10 cellular contexts compared by ENCODE assay signal in genomic region chr12:111687255-111687654, GRCh38. TPM values are rescaled to one million over a fixed set of nuclear protein-coding genes. Genes with fewer than 3 reads are reported as not detected.
DNase-seq lines count a peak whose midpoint lies in the region; ATAC-seq, FAIRE-seq and TF ChIP-seq lines count a peak whose summit lies in the region.
"Had no signal": no experiment of that assay in that cellular context is flagged by ENCODE, and none has a peak within 500 bp of the region (broad histone marks: within the 10 kb centered on the region; RNA-seq: fewer than 3 reads in every experiment).

No MANE protein-coding gene starts in this region.

- H3K27ac Mint-ChIP-seq in activated CD4-positive, alpha-beta T cell treated with anti-CD3 and anti-CD28 coated beads, Interleukin-2, amount 10 ng/mL, durations not matched to agents 7 days and 5 days = peak overlapping the region; percentile 96

- no peak overlapping the region for H3K23ac ChIP-seq in H1 (ENCODE audit: insufficient read length)

- no peak overlapping the region for H3K9ac ChIP-seq in H1 (replicated peaks in 1 of 4; ENCODE audit: extremely low read depth in 1 of 4, low read depth in 3 of 4, low read length in 3 of 4)

- no peak overlapping the region for H2BK12ac ChIP-seq in H1 (ENCODE audit: low read depth, low read length)

- H3K9me3 ChIP-seq in H1 (ENCODE audit: insufficient read depth in 2 of 2, low read depth in 1 of 2, low read length in 1 of 2) (no peaks in the 10 kb centered on the region), small intestine (ENCODE audit: control insufficient read depth, low read depth) (no peaks in the 10 kb centered on the region)
- H3K9me3 ChIP-seq: thyroid gland had no signal

- TF ChIP-seq RAD21 in H1 (IDR thresholded peaks at IDR 0.05 in 1 of 2, conservative IDR thresholded peaks at IDR 0.05 in 1 of 2; ENCODE audit: low read depth in 2 of 2, low read length in 2 of 2) = peak in 1 of 2 experiments; percentile 6; a peak in 1 of 4 replicates

- peak overlapping the region in 2 of 4 experiments; percentile 70 to 77; a peak in 2 of 8 replicates for H3K4me3 ChIP-seq in H1 (ENCODE audit: extremely low read depth in 1 of 4, insufficient read depth in 2 of 4, low read depth in 3 of 4, low read length in 4 of 4)
- H3K4me3 ChIP-seq in small intestine (ENCODE audit: low read depth in 1 of 2, low read length in 2 of 2) = no peak overlapping the region

- FAIRE-seq in H1 (lab: Jason Lieb, UNC) = no peak
- FAIRE-seq in small intestine (lab: Jason Lieb, UNC) = no peak
- FAIRE-seq: G401.6 had no signal

- WGBS in H1 (ENCODE audit: extremely low coverage in 1 of 2, insufficient coverage in 1 of 2, insufficient read length in 1 of 2, insufficient replicate concordance in 2 of 2, low coverage in 1 of 2, low lambda C conversion rate in 2 of 2, missing lambda C conversion rate in 1 of 2), 2 experiments = 89% methylated on average over 2 of the region's 2 CpGs; no CpG with 5 or more reads in 1 of the 2 experiments
- WGBS in small intestine, 3 donors = 55 to 63% (median 63%) methylated on average over 2 of the region's 2 CpGs

- peak overlapping the region; percentile 98 for H3K4me3 Mint-ChIP-seq in activated CD4-positive, alpha-beta T cell treated with anti-CD3 and anti-CD28 coated beads, Interleukin-2, amount 10 ng/mL, durations not matched to agents 7 days and 5 days

- no peak overlapping the region for H4K91ac ChIP-seq in H1 (replicated peaks; ENCODE audit: insufficient read length, low read length)

- H3K79me2 ChIP-seq in H1 (ENCODE audit: control insufficient read depth in 1 of 2, insufficient read depth in 2 of 2, low read length in 2 of 2) = peaks cover 7 to 30% of the 10 kb centered on the region in 2 experiments

- no peaks in the 10 kb centered on the region for H3K9me3 Mint-ChIP-seq in activated CD4-positive, alpha-beta T cell treated with anti-CD3 and anti-CD28 coated beads, Interleukin-2, amount 10 ng/mL, durations not matched to agents 7 days and 5 days

- no peak overlapping the region for H2AFZ ChIP-seq in H1 (ENCODE audit: low read length)

- H2BK5ac ChIP-seq in H1 (ENCODE audit: low read depth, low read length) = no peak overlapping the region

- H4K20me1 ChIP-seq in H1 (replicated peaks in 1 of 2; ENCODE audit: control insufficient read depth in 1 of 2, insufficient read depth in 2 of 2, low read length in 2 of 2) = no peaks in the 10 kb centered on the region

- H3K79me1 ChIP-seq in H1 (ENCODE audit: low read depth, low read length) = peaks cover 3% of the 10 kb centered on the region

- H3K4ac ChIP-seq in H1 (replicated peaks; ENCODE audit: insufficient read length, low read depth, low read length) = no peak overlapping the region

- no peak for TF ChIP-seq POLR2A in H1 (IDR thresholded peaks at IDR 0.05; ENCODE audit: control extremely low read depth in 1 of 2, low read depth in 2 of 2, low read length in 2 of 2)

- no peak overlapping the region for H3K18ac ChIP-seq in H1 (ENCODE audit: extremely low read depth, low read length)

- no peak for TF ChIP-seq CTCF in H1 (IDR thresholded peaks at IDR 0.05; ENCODE audit: control extremely low read depth in 1 of 3, insufficient read depth in 1 of 3, low read depth in 1 of 3, low read length in 3 of 3)

- H3K36me3 ChIP-seq in H1 (ENCODE audit: control insufficient read depth in 2 of 4, insufficient read depth in 4 of 4, low read length in 3 of 4) = peaks cover 0 to 8% (median 3%) of the 10 kb centered on the region in 4 experiments; a peak in 5 of 8 replicates
- H3K36me3 ChIP-seq in small intestine (ENCODE audit: control insufficient read depth in 2 of 2, insufficient read depth in 2 of 2, low read length in 2 of 2) = peaks cover 5 to 7% of the 10 kb centered on the region in 2 donors

- H4K5ac ChIP-seq in H1 (ENCODE audit: insufficient read length, low read depth, low read length) = no peak overlapping the region

- H3K36me3 Mint-ChIP-seq in activated CD4-positive, alpha-beta T cell treated with anti-CD3 and anti-CD28 coated beads, Interleukin-2, amount 10 ng/mL, durations not matched to agents 7 days and 5 days (ENCODE audit: low read depth) = peaks cover 12% of the 10 kb centered on the region

- H3K27ac ChIP-seq in H1 (ENCODE audit: low read depth, low read length) (no peak overlapping the region), small intestine (ENCODE audit: low read depth in 1 of 2, low read length in 1 of 2) (no peak overlapping the region)

- no peak overlapping the region for H2BK20ac ChIP-seq in H1 (ENCODE audit: low read length)

- H3K4me2 ChIP-seq in H1 (ENCODE audit: insufficient read depth in 1 of 2, low read depth in 2 of 2, low read length in 2 of 2) = peak overlapping the region; percentile 73 to 96; a peak in 2 of 4 replicates

- no peaks in the 10 kb centered on the region for H3K27me3 Mint-ChIP-seq in activated CD4-positive, alpha-beta T cell treated with anti-CD3 and anti-CD28 coated beads, Interleukin-2, amount 10 ng/mL, durations not matched to agents 7 days and 5 days

- peak; percentile 16 for DNase-seq in activated CD4-positive, alpha-beta T cell treated with anti-CD3 and anti-CD28 coated beads, Interleukin-2, amount 10 ng/mL, durations not matched to agents 7 days and 5 days
- DNase-seq in activated CD4-positive, alpha-beta T cell treated with anti-CD3 and anti-CD28 coated beads for 48 hours = no peak
- DNase-seq in NCI-H2196 (lab: John Stamatoyannopoulos, UW; ENCODE audit: unreplicated experiment) (peak; percentile 13), H1 (ENCODE audit: low read depth in 1 of 2, low spot score in 2 of 2) (no peak), small intestine (peak; percentile 6)
- DNase-seq: thyroid gland had no signal

- H3K14ac ChIP-seq in H1 (ENCODE audit: insufficient read length) = no peak overlapping the region

- ATAC-seq in GM18511 (IDR thresholded peaks at IDR 0.05; ENCODE audit: unreplicated experiment) (no peak), HG03280 (IDR thresholded peaks at IDR 0.05; ENCODE audit: unreplicated experiment) (no peak), HG02938 (IDR thresholded peaks at IDR 0.05; ENCODE audit: unreplicated experiment) (no peak)

- no peaks in the 10 kb centered on the region for H3K27me3 ChIP-seq in H1 (replicated peaks in 1 of 4; ENCODE audit: control insufficient read depth in 3 of 4, extremely low read depth in 1 of 4, insufficient read depth in 3 of 4, low read length in 3 of 4)
- H3K27me3 ChIP-seq in small intestine (ENCODE audit: control insufficient read depth in 2 of 2, insufficient read depth in 2 of 2, low read length in 2 of 2) = no peaks in the 10 kb centered on the region
- H3K27me3 ChIP-seq: thyroid gland had no signal

- H2BK15ac ChIP-seq in H1 (ENCODE audit: low read length) = no peak overlapping the region

- no peak overlapping the region for H2BK120ac ChIP-seq in H1 (replicated peaks; ENCODE audit: low read depth, low read length)

- no peak overlapping the region for H4K8ac ChIP-seq in H1 (ENCODE audit: extremely low read depth, insufficient read depth, low read length)

- POLR2A ChIA-PET in activated CD4-positive, alpha-beta T cell treated with anti-CD3 and anti-CD28 coated beads, Interleukin-2, amount 10 ng/mL, durations not matched to agents 7 days and 5 days (lab: Charles Lee) = no interaction called here
- POLR2A ChIA-PET in H1 (lab: Charles Lee; ENCODE audit: partially characterized antibody) = interaction anchor here (0.6 kb wide), 1 partner anchor 27 kb away, joined by 5 read pairs; no protein-coding TSS in a partner anchor

- H3K4me1 Mint-ChIP-seq in activated CD4-positive, alpha-beta T cell treated with anti-CD3 and anti-CD28 coated beads, Interleukin-2, amount 10 ng/mL, durations not matched to agents 7 days and 5 days = peaks cover 39% of the 10 kb centered on the region

- no peak overlapping the region for H2AK5ac ChIP-seq in H1 (ENCODE audit: low read depth, low read length)

- no peak overlapping the region for H3K56ac ChIP-seq in H1 (replicated peaks; ENCODE audit: insufficient read length, low read depth, low read length)

- H3K23me2 ChIP-seq in H1 (ENCODE audit: low read depth, low read length) = peaks cover 9% of the 10 kb centered on the region

- CTCF ChIA-PET in activated CD4-positive, alpha-beta T cell treated with anti-CD3 and anti-CD28 coated beads, Interleukin-2, amount 10 ng/mL, durations not matched to agents 7 days and 5 days (lab: Charles Lee) = no interaction called here
- CTCF ChIA-PET in H1 (lab: Charles Lee; ENCODE audit: partially characterized antibody) = interaction anchor here (0.6 kb wide), 2 partner anchors 66 to 291 kb away, joined by 4 to 5 read pairs; no protein-coding TSS in a partner anchor

- H3K4me1 ChIP-seq in H1 (replicated peaks in 1 of 4; ENCODE audit: control insufficient read depth in 3 of 4, insufficient read depth in 4 of 4, low read length in 3 of 4) (peaks cover 0 to 5% (median 0%) of the 10 kb centered on the region in 4 experiments; a peak in 1 of 7 replicates), small intestine (ENCODE audit: control insufficient read depth in 2 of 2, insufficient read depth in 1 of 2, low read depth in 1 of 2, low read length in 1 of 2) (peaks cover 4 to 6% of the 10 kb centered on the region in 2 donors)

- no peak for TF ChIP-seq EP300 in H1 (IDR thresholded peaks at IDR 0.05; ENCODE audit: borderline replicate concordance in 1 of 2, low read depth in 2 of 2, low read length in 2 of 2)

RNA-seq across cellular contexts. Expression of gene ACAD10, which starts 1.4 kb away (rescaled TPM):
- total RNA-seq in activated CD4-positive, alpha-beta T cell treated with anti-CD3 and anti-CD28 coated beads, Interleukin-2, amount 10 ng/mL, durations not matched to agents 7 days and 5 days = 10 to 100 TPM; 29.7 to 30.8 TPM
- 23.3 and 23.5 TPM in 2 replicates for total RNA-seq in H1 (2021; fragmentation: NEBNext Ultra II Directional; extraction: Animal tissue kit (Norgen Biotek cat#: 25700))
- polyA plus RNA-seq in H1 (2011; rRNA removed) = 17.3 and 26.3 TPM in 2 replicates
- 21.8 TPM for polyA plus RNA-seq in H1 (2011; cell fraction: cytosol; rRNA removed)
- 74.7 TPM for polyA plus RNA-seq in H1 (2011; cell fraction: nucleus; rRNA removed)
- 20.4 to 23.2 TPM (median 22.5 TPM) in 4 replicates for polyA plus RNA-seq in H1 (2012, experiment 1 of 2)
- polyA plus RNA-seq in H1 (2012, experiment 2 of 2) = 16.7 TPM
- polyA plus RNA-seq in H1 (2013, experiment 1 of 2) = 20.7 TPM
- polyA plus RNA-seq in H1 (2013, experiment 2 of 2) = 15.3 TPM
- 37.2 and 46.4 TPM in 2 replicates for polyA minus RNA-seq in H1 (2011; rRNA and poly(A)+ RNA removed)
- polyA minus RNA-seq in H1 (2011; cell fraction: cytosol; rRNA and poly(A)+ RNA removed) = 18.9 TPM
- polyA minus RNA-seq in H1 (2011; cell fraction: nucleus; rRNA and poly(A)+ RNA removed) = 52.6 TPM
- 10 to 100 TPM; 20.2 to 42.5 (median 28.4) TPM for polyA plus RNA-seq in small intestine

RNA-seq across cellular contexts. Expression of gene BRAP, which starts 1.5 kb away (rescaled TPM):
- total RNA-seq in activated CD4-positive, alpha-beta T cell treated with anti-CD3 and anti-CD28 coated beads, Interleukin-2, amount 10 ng/mL, durations not matched to agents 7 days and 5 days = 10 to 100 TPM; 20.2 to 23.6 TPM
- total RNA-seq in H1 (2021; fragmentation: NEBNext Ultra II Directional; extraction: Animal tissue kit (Norgen Biotek cat#: 25700)) = 20.1 and 22.2 TPM in 2 replicates
- 11.7 and 12.8 TPM in 2 replicates for polyA plus RNA-seq in H1 (2011; rRNA removed)
- 16.2 TPM for polyA plus RNA-seq in H1 (2011; cell fraction: cytosol; rRNA removed)
- 10.9 TPM for polyA plus RNA-seq in H1 (2011; cell fraction: nucleus; rRNA removed)
- polyA plus RNA-seq in H1 (2012, experiment 1 of 2) = 13.3 to 16.6 TPM (median 15.1 TPM) in 4 replicates
- 1.5 TPM for polyA plus RNA-seq in H1 (2012, experiment 2 of 2)
- polyA plus RNA-seq in H1 (2013, experiment 1 of 2) = 11.9 TPM
- polyA plus RNA-seq in H1 (2013, experiment 2 of 2) = 12.7 TPM
- polyA minus RNA-seq in H1 (2011; rRNA and poly(A)+ RNA removed) = 30.8 and 37.0 TPM in 2 replicates
- polyA minus RNA-seq in H1 (2011; cell fraction: cytosol; rRNA and poly(A)+ RNA removed) = 16.7 TPM
- polyA minus RNA-seq in H1 (2011; cell fraction: nucleus; rRNA and poly(A)+ RNA removed) = 15.3 TPM
- polyA plus RNA-seq in small intestine = 1 to 10 TPM; 7.8 to 9.4 (median 8.1) TPM

Comparison
In these comparisons a context has a peak if more than half of its experiments do, and no peak if none do; other contexts are left out.
1. DNase-seq: peak in activated CD4-positive, alpha-beta T cell treated with anti-CD3 and anti-CD28 coated beads, Interleukin-2, amount 10 ng/mL, durations not matched to agents 7 days and 5 days (single experiment), NCI-H2196 (single experiment) and small intestine (single experiment); none in activated CD4-positive, alpha-beta T cell treated with anti-CD3 and anti-CD28 coated beads for 48 hours (single experiment) and H1 (0 of 2).